10 cellular contexts compared by ENCODE assay signal in the genomic region with DNA sequence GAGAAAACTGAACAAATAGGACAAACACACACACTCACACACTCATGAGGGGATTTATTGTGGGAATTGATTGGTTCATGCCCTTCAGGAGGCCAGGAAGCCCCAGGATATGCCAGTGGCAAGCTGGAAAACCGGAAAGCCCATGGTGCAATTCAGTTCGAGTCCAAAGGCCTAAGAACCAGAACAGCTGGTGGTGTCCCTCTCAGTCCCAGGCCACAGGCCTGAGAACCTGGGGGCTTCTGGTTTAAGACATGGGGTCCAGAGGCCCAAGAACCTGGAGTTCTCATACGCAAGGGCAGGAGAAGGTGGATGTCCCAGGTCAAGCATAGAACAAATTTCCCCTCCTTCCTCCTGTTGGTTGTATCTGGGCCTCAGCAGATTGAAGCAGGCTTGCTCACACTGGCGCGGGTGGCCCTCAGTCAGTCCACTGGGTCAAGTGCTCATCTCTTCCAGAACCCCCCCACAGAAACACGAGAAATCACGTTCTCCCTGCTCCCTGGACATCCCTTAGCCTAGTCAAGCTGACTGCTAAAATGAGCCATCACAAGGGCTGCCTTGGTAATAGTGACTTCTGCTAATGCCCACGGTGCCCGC. TPM values are rescaled to one million over a fixed set of nuclear protein-coding genes. Genes with fewer than 3 reads are reported as not detected.
DNase-seq lines count a peak whose midpoint lies in the region; ATAC-seq and TF ChIP-seq lines count a peak whose summit lies in the region.
"Had no signal": no experiment of that assay in that cellular context is flagged by ENCODE, and none has a peak within 500 bp of the region (broad histone marks: within the 10 kb centered on the region; RNA-seq: fewer than 3 reads in every experiment).

No MANE protein-coding gene starts in this region.

- H3K9ac ChIP-seq in OCI-LY3 (ENCODE audit: low read length) (no peak overlapping the region), endocrine pancreas (ENCODE audit: control insufficient read depth, insufficient read depth, low read length) (no peak overlapping the region)

- no peaks in the 10 kb centered on the region for H3K9me3 ChIP-seq in CD4-positive, CD25-positive, alpha-beta regulatory T cell (ENCODE audit: control insufficient read depth in 2 of 2, low read length in 2 of 2)
- no peaks in the 10 kb centered on the region for H3K9me3 ChIP-seq in OCI-LY3 (ENCODE audit: insufficient read depth, low read length)
- no peaks in the 10 kb centered on the region for H3K9me3 ChIP-seq in endocrine pancreas (ENCODE audit: control insufficient read depth, low read length)
- H3K9me3 ChIP-seq in osteoblast (ENCODE audit: low read depth, low read length): no peaks in the 10 kb centered on the region
- H3K9me3 ChIP-seq: tibial nerve had no signal

- H2AFZ ChIP-seq in OCI-LY3 (ENCODE audit: low read depth, low read length) (no peak overlapping the region; the same call in 1 of the 2 replicates), osteoblast (ENCODE audit: low read length) (peak overlapping the region; percentile 85)

- no peaks in the 10 kb centered on the region for H3K36me3 ChIP-seq in CD4-positive, CD25-positive, alpha-beta regulatory T cell (ENCODE audit: control insufficient read depth, insufficient read depth, low read length)
- H3K36me3 ChIP-seq in OCI-LY3 (replicated peaks; ENCODE audit: low read depth, low read length) (no peaks in the 10 kb centered on the region), endocrine pancreas (ENCODE audit: control insufficient read depth, insufficient read depth, low read length) (no peaks in the 10 kb centered on the region), osteoblast (ENCODE audit: insufficient read depth, low read length) (no peaks in the 10 kb centered on the region)
- H3K36me3 ChIP-seq: tibial nerve had no signal

- peaks cover 5 to 15% (median 7%) of the 10 kb centered on the region in 4 donors for H3K4me1 Mint-ChIP-seq in CD4-positive, CD25-positive, alpha-beta regulatory T cell
- H3K4me1 Mint-ChIP-seq in activated CD4-positive, alpha-beta T cell treated with anti-CD3 and anti-CD28 coated beads, Interleukin-2, amount 10 ng/mL, durations not matched to agents 7 days and 5 days: peaks cover 15% of the 10 kb centered on the region

- H3K4me3 Mint-ChIP-seq in CD4-positive, CD25-positive, alpha-beta regulatory T cell: peak overlapping the region in 2 of 4 donors; percentile 59 to 63
- H3K4me3 Mint-ChIP-seq in activated CD4-positive, alpha-beta T cell treated with anti-CD3 and anti-CD28 coated beads, Interleukin-2, amount 10 ng/mL, durations not matched to agents 7 days and 5 days: no peak overlapping the region
- H3K4me3 Mint-ChIP-seq: endodermal cell had no signal

- H3K27ac ChIP-seq in CD4-positive, CD25-positive, alpha-beta regulatory T cell (ENCODE audit: insufficient read depth, low read length, poor library complexity, severe bottlenecking): no peak overlapping the region
- H3K27ac ChIP-seq in OCI-LY3 (ENCODE audit: low read length) (no peak overlapping the region), osteoblast (ENCODE audit: low read depth, low read length) (no peak overlapping the region)

- H3K4me1 ChIP-seq in CD4-positive, CD25-positive, alpha-beta regulatory T cell (ENCODE audit: control insufficient read depth, insufficient read depth, low read length, poor library complexity, severe bottlenecking): peaks cover 9% of the 10 kb centered on the region
- H3K4me1 ChIP-seq in OCI-LY3 (ENCODE audit: low read length): peaks cover 18% of the 10 kb centered on the region
- no peaks in the 10 kb centered on the region for H3K4me1 ChIP-seq in endocrine pancreas (ENCODE audit: control insufficient read depth, insufficient read depth, low read length)
- peaks cover 5% of the 10 kb centered on the region for H3K4me1 ChIP-seq in osteoblast (ENCODE audit: insufficient read depth, low read length)

- peaks cover 45% of the 10 kb centered on the region for H3K27me3 Mint-ChIP-seq in CD4-positive, CD25-positive, alpha-beta regulatory T cell
- peaks cover 32% of the 10 kb centered on the region for H3K27me3 Mint-ChIP-seq in activated CD4-positive, alpha-beta T cell treated with anti-CD3 and anti-CD28 coated beads, Interleukin-2, amount 10 ng/mL, durations not matched to agents 7 days and 5 days

- TF ChIP-seq CTCF in OCI-LY3 (IDR thresholded peaks at IDR 0.05; ENCODE audit: low read depth, low read length): no peak
- no peak for TF ChIP-seq CTCF in osteoblast (IDR thresholded peaks at IDR 0.05; ENCODE audit: extremely low read depth, low read depth, low read length)
- no peak for TF ChIP-seq CTCF in GM13977 (IDR thresholded peaks at IDR 0.05; ENCODE audit: extremely low read depth, insufficient read depth, missing control alignments)

- H3K4me2 ChIP-seq in OCI-LY3 (ENCODE audit: low read length): peak overlapping the region; percentile 54
- H3K4me2 ChIP-seq in osteoblast (ENCODE audit: insufficient read depth, low read length): peak overlapping the region; percentile 93

- peak overlapping the region; percentile 62 for H3K4me3 ChIP-seq in CD4-positive, CD25-positive, alpha-beta regulatory T cell (ENCODE audit: low read depth, low read length)
- H3K4me3 ChIP-seq in OCI-LY3 (ENCODE audit: low read length) (no peak overlapping the region; the same call in 1 of the 2 replicates), endocrine pancreas (ENCODE audit: control insufficient read depth, insufficient read depth, low read length) (peak overlapping the region; percentile 39), osteoblast (ENCODE audit: insufficient read depth, low read length) (peak overlapping the region; percentile 65)

- H3K27ac Mint-ChIP-seq in CD4-positive, CD25-positive, alpha-beta regulatory T cell: peak overlapping the region in 1 of 3 donors; percentile 62
- H3K27ac Mint-ChIP-seq in activated CD4-positive, alpha-beta T cell treated with anti-CD3 and anti-CD28 coated beads, Interleukin-2, amount 10 ng/mL, durations not matched to agents 7 days and 5 days: no peak overlapping the region
- H3K27ac Mint-ChIP-seq: endodermal cell had no signal

- no peaks in the 10 kb centered on the region for H3K9me3 Mint-ChIP-seq in CD4-positive, CD25-positive, alpha-beta regulatory T cell
- H3K9me3 Mint-ChIP-seq in activated CD4-positive, alpha-beta T cell treated with anti-CD3 and anti-CD28 coated beads, Interleukin-2, amount 10 ng/mL, durations not matched to agents 7 days and 5 days: no peaks in the 10 kb centered on the region
- H3K9me3 Mint-ChIP-seq: endodermal cell had no signal

- ATAC-seq in CD4-positive, CD25-positive, alpha-beta regulatory T cell (ENCODE audit: low read depth in 2 of 2): no peak

- H3K36me3 Mint-ChIP-seq in CD4-positive, CD25-positive, alpha-beta regulatory T cell: no peaks in the 10 kb centered on the region
- H3K36me3 Mint-ChIP-seq in activated CD4-positive, alpha-beta T cell treated with anti-CD3 and anti-CD28 coated beads, Interleukin-2, amount 10 ng/mL, durations not matched to agents 7 days and 5 days (ENCODE audit: low read depth): no peaks in the 10 kb centered on the region

- in situ Hi-C loops in GM13977 (cut with MboI; ENCODE audit: low pct_unique_long_range_greater_than_20kb, low sequenced_read_pairs, unreplicated experiment): no loop called here

- no peak for DNase-seq in CD4-positive, CD25-positive, alpha-beta regulatory T cell
- DNase-seq in osteoblast (ENCODE audit: insufficient read length, low spot score, missing footprints) (peak; percentile 62), COLO829 (ENCODE audit: low spot score) (no peak), NCI-H2196 treated with DMSO at 0.1 percent for 48 hours (lab: John Stamatoyannopoulos, UW; ENCODE audit: unreplicated experiment) (no peak), GM13977 (ENCODE audit: low spot score) (no peak)
- no peak for DNase-seq in activated CD4-positive, alpha-beta T cell treated with anti-CD3 and anti-CD28 coated beads, Interleukin-2, amount 10 ng/mL, durations not matched to agents 7 days and 5 days

- H3K79me2 ChIP-seq in OCI-LY3 (ENCODE audit: low read length) (no peaks in the 10 kb centered on the region), osteoblast (ENCODE audit: insufficient read depth, low read length) (no peaks in the 10 kb centered on the region)

- CTCF ChIA-PET in activated CD4-positive, alpha-beta T cell treated with anti-CD3 and anti-CD28 coated beads, Interleukin-2, amount 10 ng/mL, durations not matched to agents 7 days and 5 days (lab: Charles Lee): interaction anchor here (0.7 to 3.9 kb wide), 10 partner anchors 8 to 81 kb away, joined by 3 to 19 read pairs (median 4); no protein-coding TSS in a partner anchor

- H3K27me3 ChIP-seq in CD4-positive, CD25-positive, alpha-beta regulatory T cell (ENCODE audit: control insufficient read depth, insufficient read depth, low read length): peaks cover 6% of the 10 kb centered on the region
- H3K27me3 ChIP-seq in OCI-LY3 (ENCODE audit: low read depth, low read length) (peaks cover 46% of the 10 kb centered on the region), endocrine pancreas (ENCODE audit: control insufficient read depth, insufficient read depth, low read length) (no peaks in the 10 kb centered on the region), osteoblast (ENCODE audit: insufficient read depth, low read length) (peaks cover 51% of the 10 kb centered on the region)
- H3K27me3 ChIP-seq: tibial nerve had no signal

- H4K20me1 ChIP-seq in OCI-LY3 (ENCODE audit: insufficient read depth, low read length) (0 out of 2 replicates have a peak, but pooled peaks cover 3% of the 10 kb centered on the region), osteoblast (ENCODE audit: insufficient read depth, low read length) (no peaks in the 10 kb centered on the region)

- POLR2A ChIA-PET in activated CD4-positive, alpha-beta T cell treated with anti-CD3 and anti-CD28 coated beads, Interleukin-2, amount 10 ng/mL, durations not matched to agents 7 days and 5 days (lab: Charles Lee): interaction anchor here (0.6 kb wide), 1 partner anchor 313 kb away, joined by 7 read pairs; no protein-coding TSS in a partner anchor

RNA-seq across cellular contexts. Expression of gene RPL32, which starts 50.1 kb away (rescaled TPM):
- total RNA-seq in CD4-positive, CD25-positive, alpha-beta regulatory T cell: 2,250 TPM
- polyA plus RNA-seq in CD4-positive, CD25-positive, alpha-beta regulatory T cell: 1,000 to 10,000 TPM; 2,316 to 3,950 (median 3,295) TPM
- total RNA-seq in osteoblast: 524 and 1,095 TPM in 2 replicates
- 1,000 to 10,000 TPM; 2,113 to 2,760 TPM for total RNA-seq in activated CD4-positive, alpha-beta T cell treated with anti-CD3 and anti-CD28 coated beads, Interleukin-2, amount 10 ng/mL, durations not matched to agents 7 days and 5 days
